Comparison of ENCODE assay signal across 9 cellular contexts in genomic region chr2:21175895-21176646, GRCh38. TPM values are rescaled to one million over a fixed set of nuclear protein-coding genes. Genes with fewer than 3 reads are reported as not detected.
DNase-seq lines count a peak whose midpoint lies in the region; ATAC-seq and TF ChIP-seq lines count a peak whose summit lies in the region.
"Had no signal": no experiment of that assay in that cellular context is flagged by ENCODE, and none has a peak within 500 bp of the region (broad histone marks: within the 10 kb centered on the region; RNA-seq: fewer than 3 reads in every experiment).

No MANE protein-coding gene starts in this region.

- H3K4me1 Mint-ChIP-seq in HFFc6 (ENCODE audit: low read depth) (no peaks in the 10 kb centered on the region), glutamatergic neuron (ENCODE audit: low read depth, unreplicated experiment) (no peaks in the 10 kb centered on the region)
- no peaks in the 10 kb centered on the region for H3K4me1 Mint-ChIP-seq in activated T-cell treated with anti-CD3 and anti-CD28 coated beads, Interleukin-2, amount 50 U/mL, for 4 hours (ENCODE audit: low read depth)

- no peaks in the 10 kb centered on the region for H3K4me1 ChIP-seq in RWPE2 (ENCODE audit: insufficient read depth, poor library complexity, severe bottlenecking)

- H3K36me3 Mint-ChIP-seq in HFFc6 (ENCODE audit: low read depth) (no peaks in the 10 kb centered on the region), glutamatergic neuron (ENCODE audit: unreplicated experiment) (no peaks in the 10 kb centered on the region)
- H3K36me3 Mint-ChIP-seq in activated T-cell treated with anti-CD3 and anti-CD28 coated beads, Interleukin-2, amount 50 U/mL, for 4 hours (ENCODE audit: insufficient read depth), result no peaks in the 10 kb centered on the region

- H3K36me3 ChIP-seq in RWPE2 (ENCODE audit: low read depth), result no peaks in the 10 kb centered on the region

- H3K27me3 ChIP-seq in RWPE2 (ENCODE audit: insufficient read depth, poor library complexity, severe bottlenecking), result no peaks in the 10 kb centered on the region

- no peak for ATAC-seq in RWPE2 (ENCODE audit: low read depth)
- ATAC-seq in activated T-cell treated with anti-CD3 and anti-CD28 coated beads, Interleukin-2, amount 50 U/mL, for 4 hours, result no peak

- H3K9me3 ChIP-seq in RWPE2 (ENCODE audit: severe bottlenecking), result no peaks in the 10 kb centered on the region

- no peak overlapping the region for H3K27ac ChIP-seq in RWPE2 (ENCODE audit: poor library complexity, severe bottlenecking)

- TF ChIP-seq CTCF in HFFc6 (IDR thresholded peaks at IDR 0.05) (peak; percentile 9; the same call in 1 of the 2 replicates), RWPE2 (IDR thresholded peaks at IDR 0.05; ENCODE audit: poor library complexity, severe bottlenecking) (peak; percentile 61), glutamatergic neuron (IDR thresholded peaks at IDR 0.05; ENCODE audit: partially characterized antibody, unreplicated experiment) (peak; percentile 52)

- no peak overlapping the region for H3K27ac Mint-ChIP-seq in HFFc6
- no peak overlapping the region for H3K27ac Mint-ChIP-seq in glutamatergic neuron (ENCODE audit: unreplicated experiment)

- peaks cover 13% of the 10 kb centered on the region for H3K9me3 Mint-ChIP-seq in HFFc6
- no peaks in the 10 kb centered on the region for H3K9me3 Mint-ChIP-seq in glutamatergic neuron (ENCODE audit: unreplicated experiment)
- H3K9me3 Mint-ChIP-seq in activated T-cell treated with anti-CD3 and anti-CD28 coated beads, Interleukin-2, amount 50 U/mL, for 4 hours, result no peaks in the 10 kb centered on the region

- H3K27me3 Mint-ChIP-seq in HFFc6 (ENCODE audit: insufficient read depth), result no peaks in the 10 kb centered on the region
- no peaks in the 10 kb centered on the region for H3K27me3 Mint-ChIP-seq in glutamatergic neuron (ENCODE audit: unreplicated experiment)
- peaks cover 2% of the 10 kb centered on the region for H3K27me3 Mint-ChIP-seq in activated T-cell treated with anti-CD3 and anti-CD28 coated beads, Interleukin-2, amount 50 U/mL, for 4 hours (ENCODE audit: low read depth)

- DNase-seq in HFFc6 (no peak), RWPE2 (ENCODE audit: low spot score) (no peak), glutamatergic neuron (no peak), putamen (ENCODE audit: low spot score) (peak; percentile 63), UCSD-AML1 (lab: John Stamatoyannopoulos, UW; ENCODE audit: unreplicated experiment) (no peak)
- no peak for DNase-seq in activated T-cell treated with anti-CD3 and anti-CD28 coated beads, Interleukin-2, amount 50 U/mL, for 4 hours
- no peak for DNase-seq in stimulated activated CD4-positive, alpha-beta T cell treated with anti-CD3 and anti-CD28 coated beads, Interleukin-2, amount 100 ng/mL, for 24 hours
- DNase-seq in effector CD4-positive, alpha-beta T cell, result no peak

- no peak overlapping the region for H3K4me3 Mint-ChIP-seq in HFFc6
- no peak overlapping the region for H3K4me3 Mint-ChIP-seq in glutamatergic neuron (ENCODE audit: unreplicated experiment)
- H3K4me3 Mint-ChIP-seq in activated T-cell treated with anti-CD3 and anti-CD28 coated beads, Interleukin-2, amount 50 U/mL, for 4 hours, result no peak overlapping the region

- no peak overlapping the region for H3K4me3 ChIP-seq in RWPE2 (ENCODE audit: severe bottlenecking)

RNA-seq across cellular contexts. Expression of gene TDRD15, which starts 52.3 kb away (rescaled TPM):
- total RNA-seq in HFFc6 (2021; fragmentation: NEBNext Ultra II Directional; extraction: Animal tissue kit (Norgen Biotek cat#: 25700)), result not detected
- total RNA-seq in glutamatergic neuron (ENCODE audit: unreplicated experiment), result not detected
- not detected for total RNA-seq in activated T-cell treated with anti-CD3 and anti-CD28 coated beads, Interleukin-2, amount 50 U/mL, for 4 hours
- total RNA-seq: lung microvascular endothelial cell had no signal

Comparison
In these comparisons a context has a peak if more than half of its experiments do, and no peak if none do; other contexts are left out.
1. CTCF ChIP-seq: peak in every context shown above with its lines; median percentile 61 in RWPE2; 52 in glutamatergic neuron; 9 in HFFc6.